31 cellular contexts compared by ENCODE assay signal in genomic region chr6:130975325-130975724, GRCh38.
DNase-seq lines count a peak whose midpoint lies in the region; ATAC-seq, FAIRE-seq and TF ChIP-seq lines count a peak whose summit lies in the region.
"Had no signal": no experiment of that assay in that cellular context is flagged by ENCODE, and none has a peak within 500 bp of the region (broad histone marks: within the 10 kb centered on the region; RNA-seq: fewer than 3 reads in every experiment).

No MANE protein-coding gene starts in this region.

- TF ChIP-seq POLR2A in HepG2 (IDR thresholded peaks at IDR 0.05; ENCODE audit: insufficient read depth in 1 of 2, low read depth in 2 of 2, low read length in 2 of 2) (no peak), right lobe of liver (IDR thresholded peaks at IDR 0.05) (no peak)

- H3K9ac ChIP-seq in HepG2 (ENCODE audit: insufficient read depth, low read depth, low read length) (no peak overlapping the region), endodermal cell (ENCODE audit: extremely low read depth, low read length, poor library complexity, severe bottlenecking) (no peak overlapping the region)

- H3K27ac ChIP-seq in HepG2 (ENCODE audit: extremely low read length, insufficient read depth, low read length): no peak overlapping the region
- H3K27ac ChIP-seq in right lobe of liver: no peak overlapping the region
- no peak overlapping the region for H3K27ac ChIP-seq in endodermal cell (ENCODE audit: low read depth, low read length)
- H3K27ac ChIP-seq: ascending aorta, dorsolateral prefrontal cortex, epithelial cell of prostate, skin epidermis had no signal

- POLR2A ChIA-PET in HepG2 (lab: Yijun Ruan, JAX): no interaction called here

- BruUV-seq in HepG2 (replicated peaks; lab: Mats Ljungman, UMichigan): no TSS peak

- no peak for DNase-seq in HepG2 (ENCODE audit: low spot score)
- no peak for DNase-seq in right lobe of liver
- no peak for DNase-seq in RCC 7860 (ENCODE audit: low spot score)
- DNase-seq in epithelial cell of esophagus (ENCODE audit: low read depth): peak; percentile 31
- no peak for DNase-seq in T-helper 2 cell
- DNase-seq in endodermal cell: no peak
- no peak for DNase-seq in NCI-H2029 treated with DMSO at 0.1 percent for 48 hours (lab: John Stamatoyannopoulos, UW)
- DNase-seq in islet precursor cell: no peak
- DNase-seq: activated CD4-positive, alpha-beta T cell treated with anti-CD3 and anti-CD28 coated beads, Interleukin-2, amount 50 U/mL, for 48 hours; activated CD8-positive, alpha-beta memory T cell treated with anti-CD3 and anti-CD28 coated beads, Interleukin-2, amount 50 U/mL, for 48 hours; C1 segment of cervical spinal cord; dorsolateral prefrontal cortex; foreskin melanocyte; KG1; left ventricle myocardium superior; naive thymus-derived CD4-positive, alpha-beta T cell; NCI-H1092; NCI-H1930; NCI-H226; nucleus accumbens; stimulated activated CD4-positive, alpha-beta T cell treated with anti-CD3 and anti-CD28 coated beads, Interleukin-1b, Interleukin-23, amount 100 ng/mL, for 48 hours; substantia nigra had no signal

- no peaks in the 10 kb centered on the region for H3K9me3 Mint-ChIP-seq in endodermal cell
- H3K9me3 Mint-ChIP-seq: activated T-helper 2 cell treated with anti-CD3 and anti-CD28 coated beads, Interferon-gamma antibody, Interleukin-2, Interleukin-4, amounts not matched to agents 10 μg/mL and 5 μg/mL and 100 μg/mL, durations not matched to agents 14 hours and 24 hours and 36 hours; central memory CD8-positive, alpha-beta T cell; WTC11 had no signal

- CTCF ChIA-PET in HepG2 (lab: Yijun Ruan, JAX; ENCODE audit: low intra/inter-chr PET ratio, low total read pairs): no interaction called here

- H3K9me3 ChIP-seq in HepG2 (ENCODE audit: low read length) (no peaks in the 10 kb centered on the region), right lobe of liver (no peaks in the 10 kb centered on the region), endodermal cell (ENCODE audit: control insufficient read depth, low read length) (no peaks in the 10 kb centered on the region)
- H3K9me3 ChIP-seq: ascending aorta had no signal

- H3K27ac Mint-ChIP-seq in endodermal cell: no peak overlapping the region
- H3K27ac Mint-ChIP-seq: activated naive CD4-positive, alpha-beta T cell treated with anti-CD3 and anti-CD28 coated beads, Interleukin-2, amount 50 U/mL, for 72 hours; activated T-helper 2 cell treated with anti-CD3 and anti-CD28 coated beads, Interferon-gamma antibody, Interleukin-2, Interleukin-4, amounts not matched to agents 10 μg/mL and 5 μg/mL and 100 μg/mL, durations not matched to agents 14 hours and 24 hours and 36 hours; mesothelial cell of epicardium; naive thymus-derived CD4-positive, alpha-beta T cell; WTC11 had no signal

- peaks cover 49% of the 10 kb centered on the region for H3K79me2 ChIP-seq in HepG2 (ENCODE audit: insufficient read depth, low read length)

- no peak overlapping the region for H3K4me2 ChIP-seq in HepG2 (ENCODE audit: low read depth, low read length)

- intact Hi-C loops in HepG2 (cut with micrococcal nuclease; ENCODE audit: unreplicated experiment): no loop called here
- intact Hi-C loops in right lobe of liver (cut with DNase I): no loop called here

- in situ Hi-C loops in HepG2 (cut with HindIII; ENCODE audit: extremely low pct_ligation_motif_present, low pct_unique_long_range_greater_than_20kb): no loop called here

- H3K27me3 ChIP-seq in HepG2 (ENCODE audit: control insufficient read depth in 1 of 2, insufficient read depth in 2 of 2, low read length in 2 of 2) (no peaks in the 10 kb centered on the region), right lobe of liver (no peaks in the 10 kb centered on the region), endodermal cell (ENCODE audit: control insufficient read depth, insufficient read depth, low read length, poor library complexity, severe bottlenecking) (no peaks in the 10 kb centered on the region)
- H3K27me3 ChIP-seq: ascending aorta, dorsolateral prefrontal cortex had no signal

- H3K4me1 Mint-ChIP-seq in endodermal cell: peaks cover 42% of the 10 kb centered on the region

- H2AFZ ChIP-seq in HepG2 (ENCODE audit: low read length): no peak overlapping the region

- no peaks in the 10 kb centered on the region for H3K36me3 ChIP-seq in HepG2 (replicated peaks in 1 of 2; ENCODE audit: control insufficient read depth in 1 of 2, insufficient read depth in 2 of 2, low read length in 2 of 2)
- no peaks in the 10 kb centered on the region for H3K36me3 ChIP-seq in right lobe of liver
- H3K36me3 ChIP-seq in endodermal cell (ENCODE audit: control insufficient read depth, insufficient read depth, low read length): no peaks in the 10 kb centered on the region
- H3K36me3 ChIP-seq: ascending aorta had no signal

- no peak for FAIRE-seq in HepG2 (lab: Jason Lieb, UNC)
- peak; percentile 29 for FAIRE-seq in RCC 7860 (lab: Jason Lieb, UNC)

- peaks cover 23% of the 10 kb centered on the region for H3K4me1 ChIP-seq in HepG2 (ENCODE audit: insufficient read depth, low read length)
- H3K4me1 ChIP-seq in right lobe of liver: no peaks in the 10 kb centered on the region
- H3K4me1 ChIP-seq in endodermal cell (ENCODE audit: control insufficient read depth, insufficient read depth, low read length): peaks cover 13% of the 10 kb centered on the region

- ATAC-seq in HepG2: no peak
- ATAC-seq in right lobe of liver: no peak
- ATAC-seq: left ventricle myocardium superior; naive thymus-derived CD4-positive, alpha-beta T cell; SK-N-SH treated with all-trans-retinoic acid at 6 μM for 48 hours; WTC11 had no signal

- H3K36me3 Mint-ChIP-seq in endodermal cell (ENCODE audit: low read depth): peaks cover 12% of the 10 kb centered on the region
- H3K36me3 Mint-ChIP-seq: mesothelial cell of epicardium, WTC11 had no signal

- no peak for TF ChIP-seq RAD21 in HepG2 (CRISPR knock-in tag; IDR thresholded peaks at IDR 0.05)

- H3K27me3 Mint-ChIP-seq in endodermal cell (ENCODE audit: insufficient read depth): no peaks in the 10 kb centered on the region
- H3K27me3 Mint-ChIP-seq: central memory CD8-positive, alpha-beta T cell; naive thymus-derived CD4-positive, alpha-beta T cell had no signal

- no peak for TF ChIP-seq CTCF in HepG2 (CRISPR knock-in tag; IDR thresholded peaks at IDR 0.05)
- TF ChIP-seq CTCF in right lobe of liver (IDR thresholded peaks at IDR 0.05): no peak
- no peak for TF ChIP-seq CTCF in epithelial cell of esophagus (IDR thresholded peaks at IDR 0.05; ENCODE audit: insufficient read depth, low read depth, low read length, missing control alignments)
- no peak for TF ChIP-seq CTCF in endodermal cell (conservative IDR thresholded peaks at IDR 0.05)

- no peak overlapping the region for H3K4me3 ChIP-seq in HepG2 (replicated peaks in 1 of 3; ENCODE audit: insufficient read depth in 1 of 3, low read depth in 2 of 3, low read length in 3 of 3)
- no peak overlapping the region for H3K4me3 ChIP-seq in right lobe of liver
- H3K4me3 ChIP-seq in epithelial cell of esophagus (ENCODE audit: low read length): no peak overlapping the region
- H3K4me3 ChIP-seq in endodermal cell (ENCODE audit: low read length): no peak overlapping the region
- H3K4me3 ChIP-seq: ascending aorta, dorsolateral prefrontal cortex, skin epidermis had no signal

- H3K4me3 Mint-ChIP-seq in endodermal cell: no peak overlapping the region
- H3K4me3 Mint-ChIP-seq: central memory CD8-positive, alpha-beta T cell; mesothelial cell of epicardium; naive thymus-derived CD4-positive, alpha-beta T cell; WTC11 had no signal

- no peak for TF ChIP-seq EP300 in HepG2 (IDR thresholded peaks at IDR 0.05; ENCODE audit: low read depth in 2 of 2, low read length in 2 of 2)
- no peak for TF ChIP-seq EP300 in HepG2 (CRISPR knock-in tag; IDR thresholded peaks at IDR 0.05; ENCODE audit: borderline replicate concordance)

- H4K20me1 ChIP-seq in HepG2 (ENCODE audit: insufficient read depth, low read length): 0 out of 2 replicates have a peak, but pooled peaks cover 4% of the 10 kb centered on the region

TF ChIP-seq in HepG2, 621 proteins besides CTCF, POLR2A, EP300 and RAD21:
- TF ChIP-seq ZMYM2 (CRISPR knock-in tag; IDR thresholded peaks at IDR 0.05): no peak
- peak; percentile 70; the same call in 1 of the 2 replicates for TF ChIP-seq NFE2L2 (IDR thresholded peaks at IDR 0.05; ENCODE audit: low read length)
- TF ChIP-seq EEA1 (CRISPR knock-in tag; IDR thresholded peaks at IDR 0.05; ENCODE audit: borderline replicate concordance): no peak
- TF ChIP-seq, protein P1, sequence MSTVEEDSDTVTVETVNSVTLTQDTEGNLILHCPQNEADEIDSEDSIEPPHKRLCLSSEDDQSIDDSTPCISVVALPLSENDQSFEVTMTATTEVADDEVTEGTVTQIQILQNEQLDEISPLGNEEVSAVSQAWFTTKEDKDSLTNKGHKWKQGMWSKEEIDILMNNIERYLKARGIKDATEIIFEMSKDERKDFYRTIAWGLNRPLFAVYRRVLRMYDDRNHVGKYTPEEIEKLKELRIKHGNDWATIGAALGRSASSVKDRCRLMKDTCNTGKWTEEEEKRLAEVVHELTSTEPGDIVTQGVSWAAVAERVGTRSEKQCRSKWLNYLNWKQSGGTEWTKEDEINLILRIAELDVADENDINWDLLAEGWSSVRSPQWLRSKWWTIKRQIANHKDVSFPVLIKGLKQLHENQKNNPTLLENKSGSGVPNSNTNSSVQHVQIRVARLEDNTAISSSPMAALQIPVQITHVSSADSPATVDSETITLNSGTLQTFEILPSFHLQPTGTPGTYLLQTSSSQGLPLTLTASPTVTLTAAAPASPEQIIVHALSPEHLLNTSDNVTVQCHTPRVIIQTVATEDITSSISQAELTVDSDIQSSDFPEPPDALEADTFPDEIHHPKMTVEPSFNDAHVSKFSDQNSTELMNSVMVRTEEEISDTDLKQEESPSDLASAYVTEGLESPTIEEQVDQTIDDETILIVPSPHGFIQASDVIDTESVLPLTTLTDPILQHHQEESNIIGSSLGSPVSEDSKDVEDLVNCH (CRISPR knock-in tag; IDR thresholded peaks at IDR 0.05): no peak
